In genomic region chr14:22266141-22266442, GRCh38 we compare ENCODE assay signal across 19 cellular contexts.
DNase-seq lines count a peak whose midpoint lies in the region; ATAC-seq and TF ChIP-seq lines count a peak whose summit lies in the region.
"Had no signal": no experiment of that assay in that cellular context is flagged by ENCODE, and none has a peak within 500 bp of the region (broad histone marks: within the 10 kb centered on the region; RNA-seq: fewer than 3 reads in every experiment).

No MANE protein-coding gene starts in this region.

- H3K4me3 ChIP-seq in AG04450 (ENCODE audit: low read depth, low read length) (no peak overlapping the region), left lung (no peak overlapping the region), mucosa of descending colon (no peak overlapping the region)
- H3K4me3 ChIP-seq: ascending aorta, esophagus squamous epithelium had no signal

- intact Hi-C loops in left lung (cut with DNase I): no loop called here
- intact Hi-C loops in mucosa of descending colon (cut with DNase I, micrococcal nuclease): no loop called here

- CTCF ChIA-PET in AG04450 (lab: Charles Lee): interaction anchor here (0.9 to 1.5 kb wide), 3 partner anchors 10 to 109 kb away, joined by 4 to 5 read pairs (median 5); no protein-coding TSS in a partner anchor

- no peaks in the 10 kb centered on the region for H3K9me3 ChIP-seq in AG04450 (ENCODE audit: control insufficient read depth, insufficient read depth, low read length)
- no peaks in the 10 kb centered on the region for H3K9me3 ChIP-seq in left lung
- no peaks in the 10 kb centered on the region for H3K9me3 ChIP-seq in mucosa of descending colon
- H3K9me3 ChIP-seq: ascending aorta, esophagus squamous epithelium, SK-N-SH had no signal

- ATAC-seq in left lung (peak; percentile 61), mucosa of descending colon (no peak)
- ATAC-seq: activated CD8-positive, alpha-beta T cell treated with anti-CD3 and anti-CD28 coated beads, Interleukin-2, amount 10 ng/mL, durations not matched to agents 7 days and 5 days; left colon had no signal

- H3K27ac Mint-ChIP-seq in brain: peak overlapping the region in 3 of 5 experiments; percentile 6 to 80 (median 54)
- H3K27ac Mint-ChIP-seq: HFFc6 had no signal

- H3K36me3 ChIP-seq in left lung: no peaks in the 10 kb centered on the region
- H3K36me3 ChIP-seq in mucosa of descending colon (ENCODE audit: low read depth): no peaks in the 10 kb centered on the region
- H3K36me3 ChIP-seq: ascending aorta, esophagus squamous epithelium had no signal

- TF ChIP-seq CTCF in AG04450 (IDR thresholded peaks at IDR 0.05; ENCODE audit: low read depth, low read length) (no peak), brain (conservative IDR thresholded peaks at IDR 0.05) (no peak), left lung (IDR thresholded peaks at IDR 0.05) (no peak), mucosa of descending colon (IDR thresholded peaks at IDR 0.05) (no peak)

- no peaks in the 10 kb centered on the region for H3K27me3 Mint-ChIP-seq in brain

- no peaks in the 10 kb centered on the region for H3K4me1 ChIP-seq in left lung
- H3K4me1 ChIP-seq in mucosa of descending colon (ENCODE audit: low read depth): peaks cover 4% of the 10 kb centered on the region
- H3K4me1 ChIP-seq: ascending aorta had no signal

- no peaks in the 10 kb centered on the region for H3K9me3 Mint-ChIP-seq in brain
- H3K9me3 Mint-ChIP-seq: HFFc6 had no signal

- POLR2A ChIA-PET in AG04450 (lab: Yijun Ruan, JAX): no interaction called here

- no peaks in the 10 kb centered on the region for H3K27me3 ChIP-seq in AG04450 (ENCODE audit: control insufficient read depth, insufficient read depth, low read length)
- no peaks in the 10 kb centered on the region for H3K27me3 ChIP-seq in left lung
- H3K27me3 ChIP-seq: ascending aorta, esophagus squamous epithelium had no signal

- peaks cover 22% of the 10 kb centered on the region for H3K4me1 Mint-ChIP-seq in brain

- DNase-seq in AG04450 (ENCODE audit: low read depth, low spot score) (no peak), HK-2 (ENCODE audit: unreplicated experiment) (peak; percentile 1), left lung (no peak), mucosa of descending colon (no peak), HuH-7.5 (ENCODE audit: low spot score) (no peak), H4 (ENCODE audit: low spot score) (no peak), activated gamma-delta T cell treated with Interleukin-2 at 50 U/mL for 16 hours (no peak)
- DNase-seq: activated CD8-positive, alpha-beta T cell treated with anti-CD3 and anti-CD28 coated beads, Interleukin-2, amount 10 ng/mL, durations not matched to agents 7 days and 5 days; activated effector memory CD4-positive, alpha-beta T cell treated with Interleukin-2 at 50 U/mL for 16 hours; AML-193; dermis blood vessel endothelial cell; DMS 273 treated with DMSO at 0.1 percent for 48 hours; esophagus squamous epithelium; HFFc6; left colon; NCI-H1105; SK-N-SH had no signal

- H3K4me3 Mint-ChIP-seq in brain: no peak overlapping the region
- H3K4me3 Mint-ChIP-seq: HFFc6 had no signal

- peak overlapping the region; percentile 59 for H3K27ac ChIP-seq in AG04450 (ENCODE audit: low read depth, low read length)
- no peak overlapping the region for H3K27ac ChIP-seq in left lung
- H3K27ac ChIP-seq: esophagus squamous epithelium had no signal

- no peaks in the 10 kb centered on the region for H3K36me3 Mint-ChIP-seq in brain
